ENCODE assay signal across 27 cellular contexts in the genomic region with DNA sequence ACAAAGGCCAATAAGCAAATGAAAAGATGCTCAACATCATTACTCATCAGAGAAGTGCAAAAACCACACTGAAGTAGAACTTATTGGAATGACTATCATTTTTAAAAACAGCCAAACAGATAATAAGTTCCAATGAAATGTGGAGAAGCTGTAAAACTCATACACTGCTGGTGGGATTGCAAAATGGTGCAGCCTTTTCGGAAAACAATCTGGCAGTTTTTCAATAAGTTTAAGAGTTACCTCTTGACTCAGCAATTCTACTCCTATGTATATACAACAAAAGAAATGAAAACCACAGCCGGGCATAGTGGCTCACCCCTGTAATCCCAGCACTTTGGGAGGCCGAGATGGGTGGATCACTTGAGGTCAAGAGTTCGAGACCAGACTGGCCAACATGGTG. TPM values are rescaled to one million over a fixed set of nuclear protein-coding genes. Genes with fewer than 3 reads are reported as not detected.
DNase-seq lines count a peak whose midpoint lies in the region; ATAC-seq, FAIRE-seq and TF ChIP-seq lines count a peak whose summit lies in the region.
"Had no signal": no experiment of that assay in that cellular context is flagged by ENCODE, and none has a peak within 500 bp of the region (broad histone marks: within the 10 kb centered on the region; RNA-seq: fewer than 3 reads in every experiment).

No MANE protein-coding gene starts in this region.

- H4K20me1 ChIP-seq in mammary epithelial cell (ENCODE audit: insufficient read depth, low read length): peaks cover 4% of the 10 kb centered on the region
- no peaks in the 10 kb centered on the region for H4K20me1 ChIP-seq in KMS-11 (ENCODE audit: insufficient read depth)
- H4K20me1 ChIP-seq in astrocyte (ENCODE audit: insufficient read depth, low read length): no peaks in the 10 kb centered on the region

- H3K27me3 Mint-ChIP-seq in MCF 10A (ENCODE audit: insufficient read depth, unreplicated experiment) (no peaks in the 10 kb centered on the region), astrocyte (ENCODE audit: low read depth, unreplicated experiment) (no peaks in the 10 kb centered on the region), nephron progenitor cell (ENCODE audit: low read depth, poor library complexity) (no peaks in the 10 kb centered on the region)
- H3K27me3 Mint-ChIP-seq: activated naive CD4-positive, alpha-beta T cell treated with anti-CD3 and anti-CD28 coated beads, Interleukin-2, amount 10 ng/mL, durations not matched to agents 7 days and 5 days; CD8-positive, alpha-beta memory T cell; naive B cell; T-cell had no signal

- H2BK15ac ChIP-seq in neuronal stem cell (ENCODE audit: low read length): no peak overlapping the region

- no peaks in the 10 kb centered on the region for H3K9me3 Mint-ChIP-seq in MCF 10A (ENCODE audit: unreplicated experiment)
- H3K9me3 Mint-ChIP-seq in astrocyte (ENCODE audit: unreplicated experiment): peaks cover 2% of the 10 kb centered on the region
- H3K9me3 Mint-ChIP-seq in nephron progenitor cell: no peaks in the 10 kb centered on the region
- H3K9me3 Mint-ChIP-seq: activated naive CD4-positive, alpha-beta T cell treated with anti-CD3 and anti-CD28 coated beads, Interleukin-2, amount 10 ng/mL, durations not matched to agents 7 days and 5 days; CD8-positive, alpha-beta memory T cell; endodermal cell; naive B cell; T-cell had no signal

- ATAC-seq in GM19023 (IDR thresholded peaks at IDR 0.05; ENCODE audit: unreplicated experiment): no peak
- ATAC-seq: body of pancreas, GM12878, heart left ventricle, left colon, T-cell had no signal

- H3K4me3 ChIP-seq in mammary epithelial cell (replicated peaks in 1 of 3; ENCODE audit: insufficient read depth in 1 of 3, low read depth in 2 of 3, low read length in 3 of 3): no peak overlapping the region
- H3K4me3 ChIP-seq in KMS-11 (IDR thresholded peaks at IDR 0.05; ENCODE audit: insufficient read depth, low read depth, low read length): no peak overlapping the region
- no peak overlapping the region for H3K4me3 ChIP-seq in astrocyte (ENCODE audit: insufficient read depth, low read depth, low read length)
- H3K4me3 ChIP-seq in neuronal stem cell (ENCODE audit: low read length in 2 of 2): no peak overlapping the region
- H3K4me3 ChIP-seq: body of pancreas, coronary artery, esophagus squamous epithelium, GM12878, heart left ventricle, PC-9, stomach, tibial nerve had no signal

- no peak overlapping the region for H3K18ac ChIP-seq in neuronal stem cell (ENCODE audit: low read length)

- POLR2A ChIA-PET in MCF 10A (lab: Yijun Ruan, JAX): interaction anchor here (0.7 kb wide), 1 partner anchor 8 kb away, joined by 4 read pairs; no protein-coding TSS in a partner anchor

- H3K4me1 ChIP-seq in mammary epithelial cell (ENCODE audit: insufficient read depth, low read length) (no peaks in the 10 kb centered on the region), KMS-11 (ENCODE audit: low read depth, poor library complexity, severe bottlenecking) (peaks cover 66% of the 10 kb centered on the region), astrocyte (ENCODE audit: insufficient read depth, low read length) (no peaks in the 10 kb centered on the region), neuronal stem cell (ENCODE audit: control insufficient read depth in 2 of 2, insufficient read depth in 1 of 2, low read depth in 1 of 2, low read length in 2 of 2) (no peaks in the 10 kb centered on the region)
- H3K4me1 ChIP-seq: body of pancreas, esophagus squamous epithelium, heart left ventricle, tibial nerve had no signal

- TF ChIP-seq CTCF in MCF 10A (IDR thresholded peaks at IDR 0.05; ENCODE audit: unreplicated experiment): no peak
- no peak for TF ChIP-seq CTCF in mammary epithelial cell (conservative IDR thresholded peaks at IDR 0.05 in 1 of 2, IDR thresholded peaks at IDR 0.05 in 1 of 2; ENCODE audit: extremely low read depth in 1 of 2, insufficient read depth in 1 of 2, low read depth in 1 of 2, low read length in 2 of 2)
- TF ChIP-seq CTCF in KMS-11 (conservative IDR thresholded peaks at IDR 0.05; ENCODE audit: low read depth, low read length): no peak
- TF ChIP-seq CTCF in astrocyte (IDR thresholded peaks at IDR 0.05; ENCODE audit: insufficient read depth, low read depth, low read length): no peak
- TF ChIP-seq CTCF in nephron progenitor cell (IDR thresholded peaks at IDR 0.05): no peak

- no peak overlapping the region for H4K8ac ChIP-seq in neuronal stem cell (ENCODE audit: low read depth, low read length)

- BruUV-seq in MCF 10A (replicated peaks; lab: Mats Ljungman, UMichigan) (no TSS peak), mammary epithelial cell (replicated peaks; lab: Mats Ljungman, UMichigan) (no TSS peak)

- no peaks in the 10 kb centered on the region for H3K27me3 ChIP-seq in mammary epithelial cell (ENCODE audit: insufficient read depth, low read length)
- H3K27me3 ChIP-seq in KMS-11 (ENCODE audit: insufficient read depth, low read depth): no peaks in the 10 kb centered on the region
- no peaks in the 10 kb centered on the region for H3K27me3 ChIP-seq in astrocyte (ENCODE audit: insufficient read depth, low read length)
- H3K27me3 ChIP-seq in neuronal stem cell (ENCODE audit: control insufficient read depth in 3 of 3, insufficient read depth in 3 of 3, low read depth in 1 of 3, low read length in 3 of 3): no peaks in the 10 kb centered on the region
- H3K27me3 ChIP-seq: body of pancreas, esophagus squamous epithelium, heart left ventricle, stomach, tibial nerve had no signal

- intact Hi-C loops in MCF 10A (cut with micrococcal nuclease): no loop called here
- intact Hi-C loops in mammary epithelial cell (cut with micrococcal nuclease): no loop called here

- H2AK5ac ChIP-seq in neuronal stem cell (ENCODE audit: low read depth, low read length): no peak overlapping the region

- H2BK5ac ChIP-seq in neuronal stem cell (ENCODE audit: low read length): no peak overlapping the region

- no peak for FAIRE-seq in astrocyte (lab: Jason Lieb, UNC)
- FAIRE-seq: GM12878, TTC549 had no signal

- H3K4ac ChIP-seq in neuronal stem cell (ENCODE audit: low read length): no peak overlapping the region

- H3K14ac ChIP-seq in neuronal stem cell (ENCODE audit: low read length): no peak overlapping the region

- dilution Hi-C loops in mammary epithelial cell (cut with HindIII; ENCODE audit: low sequenced_read_pairs): no loop called here

- H3K27ac ChIP-seq in mammary epithelial cell (ENCODE audit: insufficient read depth, low read depth, low read length) (no peak overlapping the region), KMS-11 (peak overlapping the region; percentile 83), astrocyte (ENCODE audit: low read depth, low read length) (no peak overlapping the region), neuronal stem cell (replicated peaks; ENCODE audit: low read length) (no peak overlapping the region)
- H3K27ac ChIP-seq: body of pancreas, coronary artery, esophagus squamous epithelium, heart left ventricle, PC-9, stomach, tibial nerve had no signal

- H3K36me3 Mint-ChIP-seq in MCF 10A (ENCODE audit: insufficient read depth, unreplicated experiment) (peaks cover 83% of the 10 kb centered on the region), astrocyte (ENCODE audit: low read depth, unreplicated experiment) (peaks cover 26% of the 10 kb centered on the region), nephron progenitor cell (ENCODE audit: low read depth) (peaks cover 75% of the 10 kb centered on the region)

- H3K79me1 ChIP-seq in neuronal stem cell (ENCODE audit: low read depth, low read length): peaks cover 1% of the 10 kb centered on the region

- no peak overlapping the region for H3K23ac ChIP-seq in neuronal stem cell (ENCODE audit: low read depth, low read length, poor library complexity)

- no peaks in the 10 kb centered on the region for H3K9me3 ChIP-seq in mammary epithelial cell (replicated peaks; ENCODE audit: insufficient read depth, low read length)
- H3K9me3 ChIP-seq in astrocyte (ENCODE audit: insufficient read depth, low read depth, low read length): no peaks in the 10 kb centered on the region
- H3K9me3 ChIP-seq in neuronal stem cell (replicated peaks in 1 of 2; ENCODE audit: control insufficient read depth in 2 of 2, insufficient read depth in 1 of 2, low read depth in 1 of 2, low read length in 2 of 2): peaks cover 0 to 10% of the 10 kb centered on the region in 2 donors
- H3K9me3 ChIP-seq: body of pancreas, esophagus squamous epithelium, heart left ventricle, stomach, tibial nerve had no signal

- H3K79me2 ChIP-seq in mammary epithelial cell (ENCODE audit: insufficient read depth, low read length) (no peaks in the 10 kb centered on the region), KMS-11 (ENCODE audit: insufficient read depth, low read depth) (no peaks in the 10 kb centered on the region), astrocyte (ENCODE audit: insufficient read depth, low read length) (no peaks in the 10 kb centered on the region)

- H3K36me3 ChIP-seq in mammary epithelial cell (ENCODE audit: insufficient read depth, low read length) (peaks cover 19% of the 10 kb centered on the region), KMS-11 (ENCODE audit: insufficient read depth) (no peaks in the 10 kb centered on the region), astrocyte (ENCODE audit: insufficient read depth, low read length) (peaks cover 31% of the 10 kb centered on the region), neuronal stem cell (replicated peaks in 1 of 2; ENCODE audit: control insufficient read depth in 2 of 2, insufficient read depth in 2 of 2, low read length in 2 of 2) (peaks cover 13 to 94% of the 10 kb centered on the region in 2 donors)

- H2BK12ac ChIP-seq in neuronal stem cell (ENCODE audit: low read length): no peak overlapping the region

- no peak overlapping the region for H2AFZ ChIP-seq in mammary epithelial cell (ENCODE audit: low read depth, low read length)
- H2AFZ ChIP-seq in KMS-11 (ENCODE audit: low read depth): no peak overlapping the region
- no peak overlapping the region for H2AFZ ChIP-seq in astrocyte (ENCODE audit: low read depth, low read length)
- no peak overlapping the region for H2AFZ ChIP-seq in neuronal stem cell (ENCODE audit: low read length)
- H2AFZ ChIP-seq: PC-9 had no signal

- H3K4me3 Mint-ChIP-seq in MCF 10A (ENCODE audit: unreplicated experiment) (no peak overlapping the region), astrocyte (ENCODE audit: unreplicated experiment) (no peak overlapping the region), nephron progenitor cell (no peak overlapping the region)
- H3K4me3 Mint-ChIP-seq: activated naive CD4-positive, alpha-beta T cell treated with anti-CD3 and anti-CD28 coated beads, Interleukin-2, amount 10 ng/mL, durations not matched to agents 7 days and 5 days; CD8-positive, alpha-beta memory T cell; endodermal cell; naive B cell; T-cell had no signal

- in situ Hi-C loops in mammary epithelial cell (cut with MboI; ENCODE audit: low sequenced_read_pairs in 2 of 2): no loop called here

- H3K4me2 ChIP-seq in mammary epithelial cell (ENCODE audit: insufficient read depth, low read depth, low read length): no peak overlapping the region
- peak overlapping the region; percentile 75 for H3K4me2 ChIP-seq in KMS-11
- no peak overlapping the region for H3K4me2 ChIP-seq in astrocyte (ENCODE audit: low read length)
- H3K4me2 ChIP-seq in neuronal stem cell (ENCODE audit: insufficient read depth, low read length, poor library complexity, severe bottlenecking): no peak overlapping the region
- H3K4me2 ChIP-seq: PC-9 had no signal

- CTCF ChIA-PET in MCF 10A (lab: Yijun Ruan, JAX) (no interaction called here), mammary epithelial cell (lab: Charles Lee; ENCODE audit: low non-redundant PET) (no interaction called here)

- H4K91ac ChIP-seq in neuronal stem cell (ENCODE audit: low read depth, low read length, poor library complexity): no peak overlapping the region

- no peak overlapping the region for H3K27ac Mint-ChIP-seq in MCF 10A (ENCODE audit: low read depth, unreplicated experiment)
- H3K27ac Mint-ChIP-seq in astrocyte (ENCODE audit: unreplicated experiment): no peak overlapping the region
- peak overlapping the region; percentile 86 for H3K27ac Mint-ChIP-seq in nephron progenitor cell
- H3K27ac Mint-ChIP-seq: activated naive CD4-positive, alpha-beta T cell treated with anti-CD3 and anti-CD28 coated beads, Interleukin-2, amount 10 ng/mL, durations not matched to agents 7 days and 5 days; endodermal cell; T-cell had no signal

- H2BK120ac ChIP-seq in neuronal stem cell (ENCODE audit: low read depth, low read length): no peak overlapping the region

- DNase-seq in MCF 10A (ENCODE audit: unreplicated experiment) (peak; percentile 56), mammary epithelial cell (no peak), astrocyte (ENCODE audit: low read depth) (peak; percentile 63), nephron progenitor cell (no peak), neuronal stem cell (ENCODE audit: low spot score) (no peak)
- DNase-seq in activated CD4-positive, CD25-positive, alpha-beta regulatory T cell treated with anti-CD3 and anti-CD28 coated beads, Interleukin-2, amount 50 U/mL, for 72 hours: no peak
- DNase-seq: activated CD4-positive, alpha-beta T cell treated with anti-CD3 and anti-CD28 coated beads for 4 hours; activated naive CD4-positive, alpha-beta T cell treated with anti-CD3 and anti-CD28 coated beads, Interleukin-2, amount 10 ng/mL, durations not matched to agents 7 days and 5 days; body of pancreas; CD8-positive, alpha-beta memory T cell; endodermal cell; esophagus squamous epithelium; heart left ventricle; left colon; naive B cell; NCI-H1092 treated with DMSO at 0.1 percent for 48 hours; PC-9; SHP77 treated with DMSO at 0.1 percent for 48 hours; stimulated activated CD4-positive, alpha-beta T cell treated with anti-CD3 and anti-CD28 coated beads, Interleukin-4, amount 100 ng/mL, for 24 hours; stomach; T-cell had no signal

- WGBS in mammary epithelial cell (ENCODE audit: low coverage, missing lambda C conversion rate): 96% methylated on average over 4 of the region's 4 CpGs
- no CpG with 5 or more reads among the region's 4 CpGs for WGBS in neuronal stem cell (ENCODE audit: extremely low coverage in 2 of 2, insufficient read length in 2 of 2, insufficient replicate concordance in 1 of 2), 2 donors

- H3K4me1 Mint-ChIP-seq in MCF 10A (ENCODE audit: insufficient read depth, unreplicated experiment) (no peaks in the 10 kb centered on the region), astrocyte (ENCODE audit: low read depth, unreplicated experiment) (peaks cover 3% of the 10 kb centered on the region), nephron progenitor cell (no peaks in the 10 kb centered on the region)
- H3K4me1 Mint-ChIP-seq: activated naive CD4-positive, alpha-beta T cell treated with anti-CD3 and anti-CD28 coated beads, Interleukin-2, amount 10 ng/mL, durations not matched to agents 7 days and 5 days; endodermal cell; naive B cell had no signal

- H3K9ac ChIP-seq in mammary epithelial cell (ENCODE audit: insufficient read depth, low read length) (no peak overlapping the region), KMS-11 (no peak overlapping the region; the same call in 1 of the 2 replicates), astrocyte (ENCODE audit: low read length) (no peak overlapping the region), neuronal stem cell (ENCODE audit: low read depth, low read length, poor library complexity) (no peak overlapping the region)

RNA-seq across cellular contexts. Expression of gene AKAP10, which starts 49.3 kb away (rescaled TPM):
- total RNA-seq in MCF 10A (2022) (33.7 and 34.1 TPM in 2 replicates), mammary epithelial cell (10 to 100 TPM; 23.7 to 30.1 TPM), astrocyte (27.8 and 28.9 TPM in 2 replicates)
- polyA plus RNA-seq in mammary epithelial cell: 13.2 TPM
- polyA minus RNA-seq in mammary epithelial cell: 26.2 TPM
- polyA plus RNA-seq in neuronal stem cell (2013, experiment 1 of 2): 16.7 TPM
- 16.2 TPM for polyA plus RNA-seq in neuronal stem cell (2013, experiment 2 of 2)

Comparison
In these comparisons a context has a peak if more than half of its experiments do, and no peak if none do; other contexts are left out.
1. DNase-seq: peak in MCF 10A (single experiment) and astrocyte (single experiment); none in mammary epithelial cell (single experiment), nephron progenitor cell (single experiment), activated CD4-positive, CD25-positive, alpha-beta regulatory T cell treated with anti-CD3 and anti-CD28 coated beads, Interleukin-2, amount 50 U/mL, for 72 hours (single experiment) and neuronal stem cell (single experiment).